In genomic region chr20:753897-754635, GRCh38 we compare ENCODE assay signal across 28 cellular contexts. TPM values are rescaled to one million over a fixed set of nuclear protein-coding genes. Genes with fewer than 3 reads are reported as not detected.
"Had no signal": no experiment of that assay in that cellular context is flagged by ENCODE, and none has a peak within 500 bp of the region (broad histone marks: within the 10 kb centered on the region; RNA-seq: fewer than 3 reads in every experiment).

No MANE protein-coding gene starts in this region.

- H3K9me3 ChIP-seq: adrenal gland, colonic mucosa, gastrocnemius medialis, left ventricle myocardium inferior, neutrophil, right lobe of liver, stomach, thyroid gland, upper lobe of right lung had no signal

- ATAC-seq: activated CD8-positive, alpha-beta memory T cell treated with anti-CD3 and anti-CD28 coated beads, Interleukin-2, amount 10 ng/mL, durations not matched to agents 7 days and 5 days; gastrocnemius medialis; natural killer cell treated with Interleukin-12 subunit alpha and Interleukin-12 subunit beta and Interleukin-15 and Interleukin-18, amount 100 ng/mL, for 72 hours; right lobe of liver; stimulated activated effector memory CD8-positive, alpha-beta T cell treated with anti-CD3 and anti-CD28 coated beads, Interleukin-12 subunit alpha, Interleukin-12 subunit beta, amount 100 ng/mL, for 72 hours; upper lobe of right lung had no signal

- H3K27me3 ChIP-seq: colonic mucosa, gastrocnemius medialis, right lobe of liver, thyroid gland, upper lobe of right lung had no signal

- H3K36me3 ChIP-seq: adrenal gland, cardiac muscle cell, colonic mucosa, gastrocnemius medialis, left ventricle myocardium inferior, neutrophil, right lobe of liver, stomach, thyroid gland, upper lobe of right lung had no signal

- H3K27ac ChIP-seq: adrenal gland, cardiac muscle cell, colonic mucosa, gastrocnemius medialis, left ventricle myocardium inferior, neutrophil, right lobe of liver, thyroid gland, upper lobe of right lung had no signal

- H3K4me3 ChIP-seq: adrenal gland, cardiac muscle cell, colonic mucosa, dorsolateral prefrontal cortex, gastrocnemius medialis, left ventricle myocardium inferior, lung, right lobe of liver, stomach, thyroid gland, upper lobe of right lung had no signal

- DNase-seq: activated CD4-positive, alpha-beta memory T cell treated with anti-CD3 and anti-CD28 coated beads, Interleukin-2, amount 10 ng/mL, durations not matched to agents 7 days and 5 days; activated CD4-positive, alpha-beta T cell treated with anti-CD3 and anti-CD28 coated beads for 48 hours; activated CD8-positive, alpha-beta memory T cell treated with anti-CD3 and anti-CD28 coated beads, Interleukin-2, amount 10 ng/mL, durations not matched to agents 7 days and 5 days; adrenal gland; cerebellar nuclear complex; colonic mucosa; dorsolateral prefrontal cortex; effector memory CD4-positive, alpha-beta T cell; gastrocnemius medialis; glutamatergic neuron; islet precursor cell; left ventricle myocardium inferior; mesendoderm; right lobe of liver; stimulated activated CD4-positive, alpha-beta T cell treated with anti-CD3 and anti-CD28 coated beads, Interleukin-4, amount 100 ng/mL, for 24 hours; stomach; thyroid gland; upper lobe of right lung had no signal

- H3K4me1 ChIP-seq: adrenal gland, colonic mucosa, gastrocnemius medialis, right lobe of liver, stomach, thyroid gland, upper lobe of right lung had no signal

RNA-seq across cellular contexts. Expression of gene SLC52A3, which starts 14.2 kb away (rescaled TPM):
- total RNA-seq: activated CD4-positive, alpha-beta memory T cell treated with anti-CD3 and anti-CD28 coated beads, Interleukin-2, amount 10 ng/mL, durations not matched to agents 7 days and 5 days; activated CD8-positive, alpha-beta memory T cell treated with anti-CD3 and anti-CD28 coated beads, Interleukin-2, amount 10 ng/mL, durations not matched to agents 7 days and 5 days; activated T-helper 2 cell treated with anti-CD3 and anti-CD28 coated beads, Interferon-gamma antibody, Interleukin-2, Interleukin-4, amounts not matched to agents 10 μg/mL and 5 μg/mL and 100 μg/mL, durations not matched to agents 14 hours and 24 hours and 36 hours; mononuclear cell; natural killer cell treated with Interleukin-12 subunit alpha and Interleukin-12 subunit beta and Interleukin-15 and Interleukin-18, amount 100 ng/mL, for 72 hours; osteocyte; skeletal muscle tissue; T-helper 1 cell treated with Interleukin-12 subunit alpha and Interleukin-12 subunit beta and Interleukin-4 antibody, amounts not matched to agents 30 ng/mL and 1 ng/mL, for 36 hours had no signal
